ENCODE assay signal across 3 cellular contexts in the genomic region with DNA sequence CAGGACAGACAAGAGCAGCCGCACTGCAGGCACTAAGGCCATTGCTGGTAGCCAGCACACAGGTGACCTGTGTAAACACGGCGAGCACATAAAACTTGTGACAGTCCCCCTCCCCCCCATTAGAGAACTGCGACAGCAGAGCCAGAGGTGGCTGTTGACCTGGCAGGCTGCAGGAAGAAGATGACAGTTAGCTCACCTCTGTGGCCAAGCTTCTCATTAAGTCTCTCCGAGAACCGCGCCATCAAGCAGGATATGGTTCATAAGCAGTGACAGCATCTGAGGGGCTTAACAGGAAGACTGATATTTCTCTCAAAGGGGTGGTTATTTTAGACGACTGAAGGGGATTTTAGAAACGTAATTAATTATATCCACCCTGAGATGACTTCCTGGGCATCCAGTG.
A peak's percentile ranks its signal among the peaks of the same experiment; 100 is the strongest.
TF ChIP-seq lines count a peak whose summit lies in the region.

No MANE protein-coding gene starts in this region.

TF ChIP-seq in liver, 16 proteins besides CTCF, POLR2A, EP300 and RAD21:
- TF ChIP-seq SP1 (IDR thresholded peaks at IDR 0.05) (peak; percentile 48), GABPA (IDR thresholded peaks at IDR 0.05 in 1 of 2, conservative IDR thresholded peaks at IDR 0.05 in 1 of 2) (peak in 1 of 2 donors; percentile 60), HNF4G (IDR thresholded peaks at IDR 0.05) (no peak), HNF4A (conservative IDR thresholded peaks at IDR 0.05) (peak in 1 of 2 donors; percentile 22), RXRA (IDR thresholded peaks at IDR 0.05) (peak in 1 of 2 donors; percentile 56), TAF1 (conservative IDR thresholded peaks at IDR 0.05) (peak; percentile 90), FOXA1 (IDR thresholded peaks at IDR 0.05) (peak; percentile 93), YY1 (IDR thresholded peaks at IDR 0.05) (peak; percentile 61), JUND (IDR thresholded peaks at IDR 0.05) (no peak), EGR1 (IDR thresholded peaks at IDR 0.05; ENCODE audit: low read depth in 2 of 2) (peak in 1 of 2 donors; percentile 21), NR2F2 (IDR thresholded peaks at IDR 0.05) (no peak), FOXA2 (IDR thresholded peaks at IDR 0.05) (peak; percentile 93)
- TF ChIP-seq, protein P1, sequence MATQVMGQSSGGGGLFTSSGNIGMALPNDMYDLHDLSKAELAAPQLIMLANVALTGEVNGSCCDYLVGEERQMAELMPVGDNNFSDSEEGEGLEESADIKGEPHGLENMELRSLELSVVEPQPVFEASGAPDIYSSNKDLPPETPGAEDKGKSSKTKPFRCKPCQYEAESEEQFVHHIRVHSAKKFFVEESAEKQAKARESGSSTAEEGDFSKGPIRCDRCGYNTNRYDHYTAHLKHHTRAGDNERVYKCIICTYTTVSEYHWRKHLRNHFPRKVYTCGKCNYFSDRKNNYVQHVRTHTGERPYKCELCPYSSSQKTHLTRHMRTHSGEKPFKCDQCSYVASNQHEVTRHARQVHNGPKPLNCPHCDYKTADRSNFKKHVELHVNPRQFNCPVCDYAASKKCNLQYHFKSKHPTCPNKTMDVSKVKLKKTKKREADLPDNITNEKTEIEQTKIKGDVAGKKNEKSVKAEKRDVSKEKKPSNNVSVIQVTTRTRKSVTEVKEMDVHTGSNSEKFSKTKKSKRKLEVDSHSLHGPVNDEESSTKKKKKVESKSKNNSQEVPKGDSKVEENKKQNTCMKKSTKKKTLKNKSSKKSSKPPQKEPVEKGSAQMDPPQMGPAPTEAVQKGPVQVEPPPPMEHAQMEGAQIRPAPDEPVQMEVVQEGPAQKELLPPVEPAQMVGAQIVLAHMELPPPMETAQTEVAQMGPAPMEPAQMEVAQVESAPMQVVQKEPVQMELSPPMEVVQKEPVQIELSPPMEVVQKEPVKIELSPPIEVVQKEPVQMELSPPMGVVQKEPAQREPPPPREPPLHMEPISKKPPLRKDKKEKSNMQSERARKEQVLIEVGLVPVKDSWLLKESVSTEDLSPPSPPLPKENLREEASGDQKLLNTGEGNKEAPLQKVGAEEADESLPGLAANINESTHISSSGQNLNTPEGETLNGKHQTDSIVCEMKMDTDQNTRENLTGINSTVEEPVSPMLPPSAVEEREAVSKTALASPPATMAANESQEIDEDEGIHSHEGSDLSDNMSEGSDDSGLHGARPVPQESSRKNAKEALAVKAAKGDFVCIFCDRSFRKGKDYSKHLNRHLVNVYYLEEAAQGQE (IDR thresholded peaks at IDR 0.05): peak; percentile 43
- TF ChIP-seq, protein P2, sequence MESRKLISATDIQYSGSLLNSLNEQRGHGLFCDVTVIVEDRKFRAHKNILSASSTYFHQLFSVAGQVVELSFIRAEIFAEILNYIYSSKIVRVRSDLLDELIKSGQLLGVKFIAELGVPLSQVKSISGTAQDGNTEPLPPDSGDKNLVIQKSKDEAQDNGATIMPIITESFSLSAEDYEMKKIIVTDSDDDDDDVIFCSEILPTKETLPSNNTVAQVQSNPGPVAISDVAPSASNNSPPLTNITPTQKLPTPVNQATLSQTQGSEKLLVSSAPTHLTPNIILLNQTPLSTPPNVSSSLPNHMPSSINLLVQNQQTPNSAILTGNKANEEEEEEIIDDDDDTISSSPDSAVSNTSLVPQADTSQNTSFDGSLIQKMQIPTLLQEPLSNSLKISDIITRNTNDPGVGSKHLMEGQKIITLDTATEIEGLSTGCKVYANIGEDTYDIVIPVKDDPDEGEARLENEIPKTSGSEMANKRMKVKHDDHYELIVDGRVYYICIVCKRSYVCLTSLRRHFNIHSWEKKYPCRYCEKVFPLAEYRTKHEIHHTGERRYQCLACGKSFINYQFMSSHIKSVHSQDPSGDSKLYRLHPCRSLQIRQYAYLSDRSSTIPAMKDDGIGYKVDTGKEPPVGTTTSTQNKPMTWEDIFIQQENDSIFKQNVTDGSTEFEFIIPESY (IDR thresholded peaks at IDR 0.05): no peak
- TF ChIP-seq, protein P3, sequence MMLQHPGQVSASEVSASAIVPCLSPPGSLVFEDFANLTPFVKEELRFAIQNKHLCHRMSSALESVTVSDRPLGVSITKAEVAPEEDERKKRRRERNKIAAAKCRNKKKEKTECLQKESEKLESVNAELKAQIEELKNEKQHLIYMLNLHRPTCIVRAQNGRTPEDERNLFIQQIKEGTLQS (IDR thresholded peaks at IDR 0.05): no peak
- TF ChIP-seq, protein P4, sequence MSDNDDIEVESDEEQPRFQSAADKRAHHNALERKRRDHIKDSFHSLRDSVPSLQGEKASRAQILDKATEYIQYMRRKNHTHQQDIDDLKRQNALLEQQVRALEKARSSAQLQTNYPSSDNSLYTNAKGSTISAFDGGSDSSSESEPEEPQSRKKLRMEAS (IDR thresholded peaks at IDR 0.05): no peak

TF ChIP-seq in HepG2, 621 proteins besides CTCF, POLR2A, EP300 and RAD21 (continues in another document):
- TF ChIP-seq ZNF619 (CRISPR knock-in tag; IDR thresholded peaks at IDR 0.05) (no peak), KDM6A (CRISPR knock-in tag; IDR thresholded peaks at IDR 0.05; ENCODE audit: low read depth) (no peak), SIX4 (CRISPR knock-in tag; IDR thresholded peaks at IDR 0.05) (no peak), EHMT2 (IDR thresholded peaks at IDR 0.05; ENCODE audit: borderline replicate concordance, low read depth, low read length) (no peak), ZNF354B (CRISPR knock-in tag; IDR thresholded peaks at IDR 0.05) (no peak), JARID2 (CRISPR knock-in tag; IDR thresholded peaks at IDR 0.05; ENCODE audit: insufficient replicate concordance) (no peak), NFE2L2 (IDR thresholded peaks at IDR 0.05; ENCODE audit: low read length) (no peak), ZNF605 (CRISPR knock-in tag; IDR thresholded peaks at IDR 0.05) (no peak), ZNF781 (CRISPR knock-in tag; IDR thresholded peaks at IDR 0.05; ENCODE audit: borderline replicate concordance, not compliant biosample characterization) (no peak), DPF2 (CRISPR knock-in tag; IDR thresholded peaks at IDR 0.05; ENCODE audit: borderline replicate concordance, low read depth) (no peak), ZKSCAN1 (IDR thresholded peaks at IDR 0.05; ENCODE audit: low read length) (no peak), CEBPG (CRISPR knock-in tag; IDR thresholded peaks at IDR 0.05) (no peak), GATAD1 (CRISPR knock-in tag; IDR thresholded peaks at IDR 0.05) (no peak), MAFG (CRISPR knock-in tag; IDR thresholded peaks at IDR 0.05) (no peak)
- TF ChIP-seq, protein P5, sequence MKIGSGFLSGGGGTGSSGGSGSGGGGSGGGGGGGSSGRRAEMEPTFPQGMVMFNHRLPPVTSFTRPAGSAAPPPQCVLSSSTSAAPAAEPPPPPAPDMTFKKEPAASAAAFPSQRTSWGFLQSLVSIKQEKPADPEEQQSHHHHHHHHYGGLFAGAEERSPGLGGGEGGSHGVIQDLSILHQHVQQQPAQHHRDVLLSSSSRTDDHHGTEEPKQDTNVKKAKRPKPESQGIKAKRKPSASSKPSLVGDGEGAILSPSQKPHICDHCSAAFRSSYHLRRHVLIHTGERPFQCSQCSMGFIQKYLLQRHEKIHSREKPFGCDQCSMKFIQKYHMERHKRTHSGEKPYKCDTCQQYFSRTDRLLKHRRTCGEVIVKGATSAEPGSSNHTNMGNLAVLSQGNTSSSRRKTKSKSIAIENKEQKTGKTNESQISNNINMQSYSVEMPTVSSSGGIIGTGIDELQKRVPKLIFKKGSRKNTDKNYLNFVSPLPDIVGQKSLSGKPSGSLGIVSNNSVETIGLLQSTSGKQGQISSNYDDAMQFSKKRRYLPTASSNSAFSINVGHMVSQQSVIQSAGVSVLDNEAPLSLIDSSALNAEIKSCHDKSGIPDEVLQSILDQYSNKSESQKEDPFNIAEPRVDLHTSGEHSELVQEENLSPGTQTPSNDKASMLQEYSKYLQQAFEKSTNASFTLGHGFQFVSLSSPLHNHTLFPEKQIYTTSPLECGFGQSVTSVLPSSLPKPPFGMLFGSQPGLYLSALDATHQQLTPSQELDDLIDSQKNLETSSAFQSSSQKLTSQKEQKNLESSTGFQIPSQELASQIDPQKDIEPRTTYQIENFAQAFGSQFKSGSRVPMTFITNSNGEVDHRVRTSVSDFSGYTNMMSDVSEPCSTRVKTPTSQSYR (CRISPR knock-in tag; IDR thresholded peaks at IDR 0.05; ENCODE audit: borderline replicate concordance): no peak
- TF ChIP-seq, protein P6, sequence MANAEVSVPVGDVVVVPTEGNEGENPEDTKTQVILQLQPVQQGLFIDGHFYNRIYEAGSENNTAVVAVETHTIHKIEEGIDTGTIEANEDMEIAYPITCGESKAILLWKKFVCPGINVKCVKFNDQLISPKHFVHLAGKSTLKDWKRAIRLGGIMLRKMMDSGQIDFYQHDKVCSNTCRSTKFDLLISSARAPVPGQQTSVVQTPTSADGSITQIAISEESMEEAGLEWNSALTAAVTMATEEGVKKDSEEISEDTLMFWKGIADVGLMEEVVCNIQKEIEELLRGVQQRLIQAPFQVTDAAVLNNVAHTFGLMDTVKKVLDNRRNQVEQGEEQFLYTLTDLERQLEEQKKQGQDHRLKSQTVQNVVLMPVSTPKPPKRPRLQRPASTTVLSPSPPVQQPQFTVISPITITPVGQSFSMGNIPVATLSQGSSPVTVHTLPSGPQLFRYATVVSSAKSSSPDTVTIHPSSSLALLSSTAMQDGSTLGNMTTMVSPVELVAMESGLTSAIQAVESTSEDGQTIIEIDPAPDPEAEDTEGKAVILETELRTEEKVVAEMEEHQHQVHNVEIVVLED (CRISPR knock-in tag; IDR thresholded peaks at IDR 0.05; ENCODE audit: borderline replicate concordance): no peak
- TF ChIP-seq, protein P7, sequence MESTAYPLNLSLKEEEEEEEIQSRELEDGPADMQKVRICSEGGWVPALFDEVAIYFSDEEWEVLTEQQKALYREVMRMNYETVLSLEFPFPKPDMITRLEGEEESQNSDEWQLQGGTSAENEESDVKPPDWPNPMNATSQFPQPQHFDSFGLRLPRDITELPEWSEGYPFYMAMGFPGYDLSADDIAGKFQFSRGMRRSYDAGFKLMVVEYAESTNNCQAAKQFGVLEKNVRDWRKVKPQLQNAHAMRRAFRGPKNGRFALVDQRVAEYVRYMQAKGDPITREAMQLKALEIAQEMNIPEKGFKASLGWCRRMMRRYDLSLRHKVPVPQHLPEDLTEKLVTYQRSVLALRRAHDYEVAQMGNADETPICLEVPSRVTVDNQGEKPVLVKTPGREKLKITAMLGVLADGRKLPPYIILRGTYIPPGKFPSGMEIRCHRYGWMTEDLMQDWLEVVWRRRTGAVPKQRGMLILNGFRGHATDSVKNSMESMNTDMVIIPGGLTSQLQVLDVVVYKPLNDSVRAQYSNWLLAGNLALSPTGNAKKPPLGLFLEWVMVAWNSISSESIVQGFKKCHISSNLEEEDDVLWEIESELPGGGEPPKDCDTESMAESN (CRISPR knock-in tag; conservative IDR thresholded peaks at IDR 0.05): no peak

TF ChIP-seq in GM23338, 12 proteins besides CTCF, POLR2A, EP300 and RAD21 (continues in another document):
- TF ChIP-seq, protein P8, sequence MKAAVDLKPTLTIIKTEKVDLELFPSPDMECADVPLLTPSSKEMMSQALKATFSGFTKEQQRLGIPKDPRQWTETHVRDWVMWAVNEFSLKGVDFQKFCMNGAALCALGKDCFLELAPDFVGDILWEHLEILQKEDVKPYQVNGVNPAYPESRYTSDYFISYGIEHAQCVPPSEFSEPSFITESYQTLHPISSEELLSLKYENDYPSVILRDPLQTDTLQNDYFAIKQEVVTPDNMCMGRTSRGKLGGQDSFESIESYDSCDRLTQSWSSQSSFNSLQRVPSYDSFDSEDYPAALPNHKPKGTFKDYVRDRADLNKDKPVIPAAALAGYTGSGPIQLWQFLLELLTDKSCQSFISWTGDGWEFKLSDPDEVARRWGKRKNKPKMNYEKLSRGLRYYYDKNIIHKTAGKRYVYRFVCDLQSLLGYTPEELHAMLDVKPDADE (IDR thresholded peaks at IDR 0.05): no peak
- TF ChIP-seq NANOG (IDR thresholded peaks at IDR 0.05; ENCODE audit: borderline replicate concordance): no peak
- TF ChIP-seq JUNB (IDR thresholded peaks at IDR 0.05; ENCODE audit: unreplicated experiment): no peak
- TF ChIP-seq ZNF331 (CRISPR knock-in tag; IDR thresholded peaks at IDR 0.05; ENCODE audit: low read depth): no peak
- no peak for TF ChIP-seq CREB1 (CRISPR knock-in tag; IDR thresholded peaks at IDR 0.05; ENCODE audit: low read depth)
- TF ChIP-seq, protein P1 (IDR thresholded peaks at IDR 0.05; ENCODE audit: unreplicated experiment): no peak
